ENCODE assay signal across 7 cellular contexts in the genomic region with DNA sequence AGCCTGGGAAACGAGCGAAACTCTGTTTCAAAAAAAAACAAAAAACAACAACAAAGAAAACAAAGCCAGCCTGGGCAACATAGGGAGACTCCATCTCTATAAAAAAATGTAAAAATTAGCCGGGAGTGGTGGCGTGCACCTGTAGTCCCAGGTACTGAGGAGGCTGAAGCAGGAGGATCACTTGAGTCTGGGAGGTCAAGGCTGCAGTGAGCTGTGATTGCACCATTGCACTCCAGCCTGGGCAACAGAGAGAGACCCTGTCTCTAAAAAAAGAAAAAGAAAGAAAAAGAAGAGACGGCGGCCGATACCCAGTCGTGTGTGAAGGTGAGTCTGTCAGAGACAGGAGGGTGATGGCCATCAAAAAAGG. TPM values are rescaled to one million over a fixed set of nuclear protein-coding genes. Genes with fewer than 3 reads are reported as not detected.
DNase-seq lines count a peak whose midpoint lies in the region; ATAC-seq and TF ChIP-seq lines count a peak whose summit lies in the region.
"Not testable (repeated sequence)": the region's sequence is repeated elsewhere in the genome, so short reads cannot be mapped to it uniquely, and the experiment has no call there.

No MANE protein-coding gene starts in this region.

- peak overlapping the region; percentile 23; the same call in 1 of the 2 replicates for H3K9ac ChIP-seq in KMS-11

- not testable (repeated sequence) for H3K9me3 ChIP-seq in mononuclear cell (ENCODE audit: low read depth, low read length); gastrocnemius medialis

- H3K27me3 Mint-ChIP-seq in activated CD4-positive, alpha-beta T cell treated with anti-CD3 and anti-CD28 coated beads for 36 hours; MCF 10A (ENCODE audit: insufficient read depth, unreplicated experiment): not testable (repeated sequence)

- H3K4me1 Mint-ChIP-seq in activated CD4-positive, alpha-beta T cell treated with anti-CD3 and anti-CD28 coated beads for 36 hours, result peaks cover 20% of the 10 kb centered on the region
- not testable (repeated sequence) for H3K4me1 Mint-ChIP-seq in MCF 10A (ENCODE audit: insufficient read depth, unreplicated experiment)

- H3K4me2 ChIP-seq in KMS-11, result peak overlapping the region; percentile 85

- TF ChIP-seq CTCF in GM12875 (IDR thresholded peaks at IDR 0.05; ENCODE audit: borderline replicate concordance, insufficient read depth, low read depth, low read length); KMS-11 (conservative IDR thresholded peaks at IDR 0.05; ENCODE audit: low read depth, low read length); MCF 10A (IDR thresholded peaks at IDR 0.05; ENCODE audit: unreplicated experiment); fibroblast of villous mesenchyme (IDR thresholded peaks at IDR 0.05; ENCODE audit: insufficient read depth, low read depth, low read length); gastrocnemius medialis (IDR thresholded peaks at IDR 0.05 in 4 of 5, conservative IDR thresholded peaks at IDR 0.05 in 1 of 5): not testable (repeated sequence)

- H3K9me3 Mint-ChIP-seq in activated CD4-positive, alpha-beta T cell treated with anti-CD3 and anti-CD28 coated beads for 36 hours (ENCODE audit: low read depth); MCF 10A (ENCODE audit: unreplicated experiment): not testable (repeated sequence)

- H3K4me3 ChIP-seq in GM12875 (ENCODE audit: low read depth, low read length) (peak overlapping the region; percentile 52), fibroblast of villous mesenchyme (ENCODE audit: low read depth, low read length) (peak overlapping the region; percentile 61), mononuclear cell (ENCODE audit: low read length) (peak overlapping the region; percentile 57), gastrocnemius medialis (peak overlapping the region; percentile 57 to 73 (median 66))
- not testable (repeated sequence) for H3K4me3 ChIP-seq in KMS-11 (IDR thresholded peaks at IDR 0.05; ENCODE audit: insufficient read depth, low read depth, low read length)

- H3K36me3 Mint-ChIP-seq in activated CD4-positive, alpha-beta T cell treated with anti-CD3 and anti-CD28 coated beads for 36 hours (ENCODE audit: low read depth), result not testable (repeated sequence)
- peaks cover 40% of the 10 kb centered on the region for H3K36me3 Mint-ChIP-seq in MCF 10A (ENCODE audit: insufficient read depth, unreplicated experiment)

- not testable (repeated sequence) for H4K20me1 ChIP-seq in KMS-11 (ENCODE audit: insufficient read depth)

- H3K79me2 ChIP-seq in KMS-11 (ENCODE audit: insufficient read depth, low read depth), result not testable (repeated sequence)

- DNase-seq in activated CD4-positive, alpha-beta T cell treated with anti-CD3 and anti-CD28 coated beads for 36 hours; MCF 10A (ENCODE audit: unreplicated experiment); fibroblast of villous mesenchyme (ENCODE audit: low read depth); gastrocnemius medialis: not testable (repeated sequence)

- H3K4me3 Mint-ChIP-seq in activated CD4-positive, alpha-beta T cell treated with anti-CD3 and anti-CD28 coated beads for 36 hours, result peak overlapping the region; percentile 85
- peak overlapping the region; percentile 77 for H3K4me3 Mint-ChIP-seq in MCF 10A (ENCODE audit: unreplicated experiment)

- H3K36me3 ChIP-seq in KMS-11 (ENCODE audit: insufficient read depth); gastrocnemius medialis: not testable (repeated sequence)

- not testable (repeated sequence) for BruUV-seq in MCF 10A (replicated peaks; lab: Mats Ljungman, UMichigan)

- in situ Hi-C loops in gastrocnemius medialis (cut with MboI; ENCODE audit: low sequenced_read_pairs in 4 of 4), result not testable (repeated sequence)

- not testable (repeated sequence) for H3K27ac Mint-ChIP-seq in activated CD4-positive, alpha-beta T cell treated with anti-CD3 and anti-CD28 coated beads for 36 hours; MCF 10A (ENCODE audit: low read depth, unreplicated experiment)

- H3K27ac ChIP-seq in KMS-11, result not testable (repeated sequence)
- H3K27ac ChIP-seq in gastrocnemius medialis, result peak overlapping the region; percentile 54 to 90 (median 58)

- CTCF ChIA-PET in activated CD4-positive, alpha-beta T cell treated with anti-CD3 and anti-CD28 coated beads for 36 hours (lab: Charles Lee), result interaction anchor here (0.8 to 1.2 kb wide), 2 partner anchors 9 to 151 kb away, joined by 3 to 4 read pairs; no protein-coding TSS in a partner anchor
- CTCF ChIA-PET in MCF 10A (lab: Yijun Ruan, JAX), result interaction anchor here (0.6 to 1.0 kb wide), 6 partner anchors 8 to 161 kb away, joined by 3 to 6 read pairs (median 4); no protein-coding TSS in a partner anchor

- POLR2A ChIA-PET in activated CD4-positive, alpha-beta T cell treated with anti-CD3 and anti-CD28 coated beads for 36 hours (lab: Charles Lee), result interaction anchor here (0.6 kb wide), 1 partner anchor 42 kb away, joined by 3 read pairs; no protein-coding TSS in a partner anchor
- POLR2A ChIA-PET in MCF 10A (lab: Yijun Ruan, JAX), result not testable (repeated sequence)

- not testable (repeated sequence) for ATAC-seq in activated CD4-positive, alpha-beta T cell treated with anti-CD3 and anti-CD28 coated beads for 36 hours; gastrocnemius medialis

- not testable (repeated sequence) for H3K27me3 ChIP-seq in KMS-11 (ENCODE audit: insufficient read depth, low read depth); mononuclear cell (ENCODE audit: insufficient read depth, low read length); gastrocnemius medialis

- peaks cover 30% of the 10 kb centered on the region for H3K4me1 ChIP-seq in KMS-11 (ENCODE audit: low read depth, poor library complexity, severe bottlenecking)
- peaks cover 23% of the 10 kb centered on the region for H3K4me1 ChIP-seq in mononuclear cell (ENCODE audit: insufficient read depth, low read length)
- peaks cover 5 to 23% of the 10 kb centered on the region in 2 donors for H3K4me1 ChIP-seq in gastrocnemius medialis

- intact Hi-C loops in activated CD4-positive, alpha-beta T cell treated with anti-CD3 and anti-CD28 coated beads for 36 hours (cut with DNase I, micrococcal nuclease); MCF 10A (cut with micrococcal nuclease); gastrocnemius medialis (cut with DNase I; ENCODE audit: low total_unique reads): not testable (repeated sequence)

- peak overlapping the region; percentile 70; the same call in 1 of the 2 replicates for H2AFZ ChIP-seq in KMS-11 (ENCODE audit: low read depth)

- TF ChIP-seq POLR2A in gastrocnemius medialis (IDR thresholded peaks at IDR 0.05), result not testable (repeated sequence)

RNA-seq across cellular contexts. Expression of gene FBXL18, which starts 27.2 kb away (rescaled TPM):
- total RNA-seq in activated CD4-positive, alpha-beta T cell treated with anti-CD3 and anti-CD28 coated beads for 36 hours, result 1 to 10 TPM; 8.5 to 9.1 TPM
- total RNA-seq in MCF 10A (2022), result 15.7 and 19.5 TPM in 2 replicates
- 10.8 and 13.2 TPM in 2 replicates for total RNA-seq in fibroblast of villous mesenchyme
- 3.6 TPM for total RNA-seq in mononuclear cell
- total RNA-seq in gastrocnemius medialis, result 10 to 100 TPM in 2 of 4 donors, 1 to 10 TPM in 2; 6.9 to 11.4 (median 10.6) TPM

RNA-seq across cellular contexts. Expression of gene ACTB, which starts 44.0 kb away (rescaled TPM):
- over 10,000 TPM in 1 of 2 experiments, 1,000 to 10,000 TPM in 1; 9,205 to 11,516 TPM for total RNA-seq in activated CD4-positive, alpha-beta T cell treated with anti-CD3 and anti-CD28 coated beads for 36 hours
- total RNA-seq in MCF 10A (2022), result 1,855 and 2,659 TPM in 2 replicates
- total RNA-seq in fibroblast of villous mesenchyme, result 9,607 and 9,891 TPM in 2 replicates
- total RNA-seq in mononuclear cell, result 3,708 TPM
- total RNA-seq in gastrocnemius medialis, result 100 to 1,000 TPM; 174 to 628 (median 303) TPM
